ENCODE assay signal across 1 cellular context in the genomic region with DNA sequence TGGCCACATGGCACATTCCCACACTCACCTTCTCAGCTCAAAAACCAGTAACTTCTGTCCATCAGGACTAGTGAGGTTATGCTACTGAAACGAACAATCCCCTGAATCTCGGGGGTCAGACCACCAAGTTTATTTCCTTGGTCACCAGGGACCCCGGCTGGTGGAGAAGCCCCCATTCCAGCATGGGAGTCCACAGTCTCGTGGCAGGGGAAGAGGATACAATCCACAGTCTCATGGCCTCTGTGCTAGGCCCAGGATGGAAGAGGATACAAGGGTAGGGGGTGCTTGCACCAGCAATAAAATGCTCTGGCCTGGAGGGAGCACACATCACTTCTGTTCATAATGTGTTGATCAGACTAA.
TF ChIP-seq lines count a peak whose summit lies in the region.

No MANE protein-coding gene starts in this region.

TF ChIP-seq in H1, 55 proteins besides CTCF, POLR2A, EP300 and RAD21:
- TF ChIP-seq BCL11A (IDR thresholded peaks at IDR 0.05; ENCODE audit: low read depth in 2 of 2, low read length in 2 of 2) (no peak), CHD2 (IDR thresholded peaks at IDR 0.05; ENCODE audit: low read length) (no peak), EGR1 (IDR thresholded peaks at IDR 0.05; ENCODE audit: borderline replicate concordance, low read depth, low read length) (no peak), SUZ12 (IDR thresholded peaks at IDR 0.05; ENCODE audit: low read length) (no peak), NANOG (IDR thresholded peaks at IDR 0.05; ENCODE audit: insufficient read depth, low read depth, low read length, poor library complexity, severe bottlenecking) (no peak), EZH2 (IDR thresholded peaks at IDR 0.05; ENCODE audit: low read depth, low read length, severe bottlenecking) (no peak), CHD7 (IDR thresholded peaks at IDR 0.05; ENCODE audit: insufficient replicate concordance, low read length) (no peak), NRF1 (IDR thresholded peaks at IDR 0.05; ENCODE audit: low read depth, low read length) (no peak), HDAC6 (IDR thresholded peaks at IDR 0.05; ENCODE audit: low read depth, low read length) (no peak), GTF2F1 (IDR thresholded peaks at IDR 0.05; ENCODE audit: borderline replicate concordance, low read depth, low read length) (no peak), PHF8 (conservative IDR thresholded peaks at IDR 0.05; ENCODE audit: low read depth, low read length) (no peak), KDM5A (IDR thresholded peaks at IDR 0.05; ENCODE audit: low read length) (no peak), TBP (IDR thresholded peaks at IDR 0.05; ENCODE audit: low read depth, low read length) (no peak), GABPA (IDR thresholded peaks at IDR 0.05; ENCODE audit: borderline replicate concordance, insufficient read depth, low read length) (no peak), RBBP5 (IDR thresholded peaks at IDR 0.05; ENCODE audit: borderline replicate concordance, low read depth, low read length) (no peak), HDAC2 (IDR thresholded peaks at IDR 0.05; ENCODE audit: borderline replicate concordance in 1 of 2, low read depth in 2 of 2, low read length in 2 of 2) (no peak), CTBP2 (IDR thresholded peaks at IDR 0.05; ENCODE audit: borderline replicate concordance, insufficient read depth, insufficient read length, low read length) (no peak), RXRA (IDR thresholded peaks at IDR 0.05; ENCODE audit: insufficient read depth, low read depth, low read length) (no peak)
TF ChIP-seq in H1: peak in this region for 0.
